8 cellular contexts compared by ENCODE assay signal in genomic region chr3:58463181-58463941, GRCh38.
DNase-seq lines count a peak whose midpoint lies in the region; ATAC-seq lines count a peak whose summit lies in the region.

No MANE protein-coding gene starts in this region.

- peak overlapping the region; percentile 13 for H3K4me3 Mint-ChIP-seq in central memory CD8-positive, alpha-beta T cell

- H3K9me3 Mint-ChIP-seq in central memory CD8-positive, alpha-beta T cell, result no peaks in the 10 kb centered on the region

- H3K27ac Mint-ChIP-seq in central memory CD8-positive, alpha-beta T cell (ENCODE audit: low read depth), result no peak overlapping the region

- ATAC-seq in HG02852 (IDR thresholded peaks at IDR 0.05; ENCODE audit: unreplicated experiment), result peak; percentile 91
- ATAC-seq in activated CD4-positive, CD25-positive, alpha-beta regulatory T cell treated with anti-CD3 and anti-CD28 coated beads, Interleukin-2, amount 50 U/mL, for 24 hours, result peak; percentile 91 to 96
- peak; percentile 95 for ATAC-seq in central memory CD8-positive, alpha-beta T cell (replicated peaks; ENCODE audit: extremely low read depth, poor library complexity, severe bottlenecking)

- H3K4me1 Mint-ChIP-seq in central memory CD8-positive, alpha-beta T cell, result peaks cover 11% of the 10 kb centered on the region

- peak; percentile 30 to 63 (median 38) for DNase-seq in NCI-H1417 (lab: John Stamatoyannopoulos, UW)
- no peak for DNase-seq in NCI-H1417 treated with DMSO at 0.1 percent for 48 hours (lab: John Stamatoyannopoulos, UW)
- peak; percentile 44 to 72 for DNase-seq in NCI-H2081 (lab: John Stamatoyannopoulos, UW)
- peak; percentile 42 to 55 for DNase-seq in central memory CD8-positive, alpha-beta T cell (ENCODE audit: low spot score in 2 of 2)
- peak; percentile 88 for DNase-seq in kidney tubule cell (ENCODE audit: low spot score)
- DNase-seq in stimulated activated CD4-positive, alpha-beta T cell treated with anti-CD3 and anti-CD28 coated beads, Interleukin-1b, Interleukin-23, amount 100 ng/mL, for 48 hours, result peak; percentile 87

- H3K27me3 Mint-ChIP-seq in central memory CD8-positive, alpha-beta T cell, result no peaks in the 10 kb centered on the region

- no peaks in the 10 kb centered on the region for H3K36me3 Mint-ChIP-seq in central memory CD8-positive, alpha-beta T cell (ENCODE audit: insufficient read depth)
